Comparison of ENCODE assay signal across 21 cellular contexts in genomic region chr2:96591054-96591453, GRCh38. TPM values are rescaled to one million over a fixed set of nuclear protein-coding genes. Genes with fewer than 3 reads are reported as not detected.
DNase-seq lines count a peak whose midpoint lies in the region; ATAC-seq lines count a peak whose summit lies in the region.
"Had no signal": no experiment of that assay in that cellular context is flagged by ENCODE, and none has a peak within 500 bp of the region (broad histone marks: within the 10 kb centered on the region; RNA-seq: fewer than 3 reads in every experiment).

No MANE protein-coding gene starts in this region.

- H3K27me3 Mint-ChIP-seq in activated CD4-positive, alpha-beta memory T cell treated with anti-CD3 and anti-CD28 coated beads, Interleukin-2, amount 10 ng/mL, durations not matched to agents 7 days and 5 days, result no peaks in the 10 kb centered on the region
- H3K27me3 Mint-ChIP-seq in activated CD4-positive, alpha-beta memory T cell treated with anti-CD3 and anti-CD28 coated beads for 36 hours, result no peaks in the 10 kb centered on the region

- no peaks in the 10 kb centered on the region for H3K9me3 Mint-ChIP-seq in activated CD4-positive, alpha-beta memory T cell treated with anti-CD3 and anti-CD28 coated beads, Interleukin-2, amount 10 ng/mL, durations not matched to agents 7 days and 5 days
- H3K9me3 Mint-ChIP-seq in activated CD4-positive, alpha-beta memory T cell treated with anti-CD3 and anti-CD28 coated beads for 36 hours, result no peaks in the 10 kb centered on the region
- H3K9me3 Mint-ChIP-seq: GM23338 had no signal

- intact Hi-C loops in activated CD4-positive, alpha-beta memory T cell treated with anti-CD3 and anti-CD28 coated beads for 36 hours (cut with micrococcal nuclease), result loop anchor here (5.0 kb wide), 1 partner anchor 46 kb away; the partner anchor contains the start of gene KANSL3
- intact Hi-C loops in left ventricle myocardium superior (cut with micrococcal nuclease), result no loop called here
- intact Hi-C loops in Right ventricle myocardium inferior (cut with DNase I), result no loop called here

- no peak for DNase-seq in activated CD4-positive, alpha-beta memory T cell treated with anti-CD3 and anti-CD28 coated beads, Interleukin-2, amount 10 ng/mL, durations not matched to agents 7 days and 5 days
- DNase-seq in activated CD4-positive, alpha-beta memory T cell treated with anti-CD3 and anti-CD28 coated beads for 36 hours, result no peak
- no peak for DNase-seq in left ventricle myocardium superior
- no peak for DNase-seq in Right ventricle myocardium inferior (ENCODE audit: missing footprints)
- DNase-seq in fibroblast of peridontal ligament (ENCODE audit: extremely low read depth), result peak; percentile 24
- no peak for DNase-seq in activated CD4-positive, alpha-beta T cell treated with anti-CD3 and anti-CD28 coated beads for 48 hours
- DNase-seq: BE2C, DMS79 treated with DMSO at 0.1 percent for 48 hours, NCI-H1048, NCI-H1436 treated with DMSO at 0.1 percent for 48 hours, NCI-H2081 treated with DMSO at 0.1 percent for 48 hours, NCI-H510A treated with DMSO at 0.1 percent for 48 hours, NCI-H82, PC-3 had no signal

- CTCF ChIA-PET in activated CD4-positive, alpha-beta memory T cell treated with anti-CD3 and anti-CD28 coated beads, Interleukin-2, amount 10 ng/mL, durations not matched to agents 7 days and 5 days (lab: Charles Lee), result no interaction called here
- CTCF ChIA-PET in activated CD4-positive, alpha-beta memory T cell treated with anti-CD3 and anti-CD28 coated beads for 36 hours (lab: Charles Lee), result no interaction called here

- POLR2A ChIA-PET in activated CD4-positive, alpha-beta memory T cell treated with anti-CD3 and anti-CD28 coated beads, Interleukin-2, amount 10 ng/mL, durations not matched to agents 7 days and 5 days (lab: Charles Lee), result no interaction called here
- POLR2A ChIA-PET in activated CD4-positive, alpha-beta memory T cell treated with anti-CD3 and anti-CD28 coated beads for 36 hours (lab: Charles Lee), result no interaction called here

- peak overlapping the region; percentile 27 for H3K27ac Mint-ChIP-seq in activated CD4-positive, alpha-beta memory T cell treated with anti-CD3 and anti-CD28 coated beads, Interleukin-2, amount 10 ng/mL, durations not matched to agents 7 days and 5 days
- H3K27ac Mint-ChIP-seq in activated CD4-positive, alpha-beta memory T cell treated with anti-CD3 and anti-CD28 coated beads for 36 hours, result no peak overlapping the region
- H3K27ac Mint-ChIP-seq: GM23338 had no signal

- peaks cover 81% of the 10 kb centered on the region for H3K36me3 Mint-ChIP-seq in activated CD4-positive, alpha-beta memory T cell treated with anti-CD3 and anti-CD28 coated beads, Interleukin-2, amount 10 ng/mL, durations not matched to agents 7 days and 5 days (ENCODE audit: low read depth)
- peaks cover 47% of the 10 kb centered on the region for H3K36me3 Mint-ChIP-seq in activated CD4-positive, alpha-beta memory T cell treated with anti-CD3 and anti-CD28 coated beads for 36 hours

- no peak overlapping the region for H3K4me3 Mint-ChIP-seq in activated CD4-positive, alpha-beta memory T cell treated with anti-CD3 and anti-CD28 coated beads, Interleukin-2, amount 10 ng/mL, durations not matched to agents 7 days and 5 days
- no peak overlapping the region for H3K4me3 Mint-ChIP-seq in activated CD4-positive, alpha-beta memory T cell treated with anti-CD3 and anti-CD28 coated beads for 36 hours
- H3K4me3 Mint-ChIP-seq: GM23338 had no signal

- ATAC-seq in left ventricle myocardium superior, result peak; percentile 59
- no peak for ATAC-seq in Right ventricle myocardium inferior
- ATAC-seq in HG02884 (IDR thresholded peaks at IDR 0.05; ENCODE audit: unreplicated experiment), result no peak
- no peak for ATAC-seq in HG02610 (IDR thresholded peaks at IDR 0.05; ENCODE audit: unreplicated experiment)
- ATAC-seq: GM23338, HCT116, HepG2, PC-3 had no signal

- peaks cover 65% of the 10 kb centered on the region for H3K4me1 Mint-ChIP-seq in activated CD4-positive, alpha-beta memory T cell treated with anti-CD3 and anti-CD28 coated beads, Interleukin-2, amount 10 ng/mL, durations not matched to agents 7 days and 5 days
- peaks cover 46% of the 10 kb centered on the region for H3K4me1 Mint-ChIP-seq in activated CD4-positive, alpha-beta memory T cell treated with anti-CD3 and anti-CD28 coated beads for 36 hours (ENCODE audit: low read depth)

RNA-seq across cellular contexts. Expression of gene KANSL3, which starts 47.1 kb away (rescaled TPM):
- total RNA-seq in activated CD4-positive, alpha-beta memory T cell treated with anti-CD3 and anti-CD28 coated beads, Interleukin-2, amount 10 ng/mL, durations not matched to agents 7 days and 5 days, result 10 to 100 TPM; 58.2 to 60.9 TPM
- 10 to 100 TPM; 33.7 to 39.4 TPM for total RNA-seq in activated CD4-positive, alpha-beta memory T cell treated with anti-CD3 and anti-CD28 coated beads for 36 hours
- total RNA-seq in left ventricle myocardium superior (30.9 TPM), Right ventricle myocardium inferior (31.9 TPM)

RNA-seq across cellular contexts. Expression of gene FER1L5, which starts 51.5 kb away (rescaled TPM):
- total RNA-seq in activated CD4-positive, alpha-beta memory T cell treated with anti-CD3 and anti-CD28 coated beads, Interleukin-2, amount 10 ng/mL, durations not matched to agents 7 days and 5 days, result not detected
- total RNA-seq in activated CD4-positive, alpha-beta memory T cell treated with anti-CD3 and anti-CD28 coated beads for 36 hours, result not detected
- total RNA-seq in left ventricle myocardium superior, result not detected
- total RNA-seq in Right ventricle myocardium inferior, result not detected
- total RNA-seq: G401, MCF 10A, PC-3 had no signal

RNA-seq across cellular contexts. Expression of gene ARID5A, which starts 54.5 kb away (rescaled TPM):
- total RNA-seq in activated CD4-positive, alpha-beta memory T cell treated with anti-CD3 and anti-CD28 coated beads, Interleukin-2, amount 10 ng/mL, durations not matched to agents 7 days and 5 days, result 10 to 100 TPM; 80.0 to 86.8 TPM
- total RNA-seq in activated CD4-positive, alpha-beta memory T cell treated with anti-CD3 and anti-CD28 coated beads for 36 hours, result 100 to 1,000 TPM; 260 to 266 TPM
- total RNA-seq in left ventricle myocardium superior, result 6.9 TPM
- total RNA-seq in Right ventricle myocardium inferior, result 8.7 TPM
